9 cellular contexts compared by ENCODE assay signal in genomic region chr3:129428020-129428381, GRCh38. TPM values are rescaled to one million over a fixed set of nuclear protein-coding genes. Genes with fewer than 3 reads are reported as not detected.
A peak's percentile ranks its signal among the peaks of the same experiment; 100 is the strongest.
DNase-seq lines count a peak whose midpoint lies in the region; ATAC-seq and TF ChIP-seq lines count a peak whose summit lies in the region.
"Had no signal": no experiment of that assay in that cellular context is flagged by ENCODE, and none has a peak within 500 bp of the region (broad histone marks: within the 10 kb centered on the region; RNA-seq: fewer than 3 reads in every experiment).

No MANE protein-coding gene starts in this region.

- WGBS in right lobe of liver (ENCODE audit: insufficient coverage, low coverage, low lambda C conversion rate, missing lambda C conversion rate): 22% methylated on average over 6 of the region's 8 CpGs
- WGBS in tibial nerve, 2 donors: 10 to 12% methylated on average over 8 of the region's 8 CpGs

- H3K27me3 Mint-ChIP-seq in activated CD4-positive, alpha-beta T cell treated with anti-CD3 and anti-CD28 coated beads, Interleukin-2, amount 10 ng/mL, durations not matched to agents 24 days and 14 days: peaks cover 3% of the 10 kb centered on the region

- peaks cover 33% of the 10 kb centered on the region for H3K4me1 Mint-ChIP-seq in activated CD4-positive, alpha-beta T cell treated with anti-CD3 and anti-CD28 coated beads, Interleukin-2, amount 10 ng/mL, durations not matched to agents 24 days and 14 days

- H3K4me3 Mint-ChIP-seq in activated CD4-positive, alpha-beta T cell treated with anti-CD3 and anti-CD28 coated beads, Interleukin-2, amount 10 ng/mL, durations not matched to agents 24 days and 14 days: peak overlapping the region; percentile 78

- peaks cover 25% of the 10 kb centered on the region for H3K36me3 Mint-ChIP-seq in activated CD4-positive, alpha-beta T cell treated with anti-CD3 and anti-CD28 coated beads, Interleukin-2, amount 10 ng/mL, durations not matched to agents 24 days and 14 days (ENCODE audit: low read depth)

- H3K27me3 ChIP-seq in brain microvascular endothelial cell (replicated peaks) (no peaks in the 10 kb centered on the region), right lobe of liver (no peaks in the 10 kb centered on the region), tibial nerve (no peaks in the 10 kb centered on the region)

- in situ Hi-C loops in brain microvascular endothelial cell (cut with HindIII; ENCODE audit: low pct_ligation_motif_present, low sequenced_read_pairs): no loop called here

- H3K9me3 ChIP-seq in right lobe of liver (no peaks in the 10 kb centered on the region), tibial nerve (no peaks in the 10 kb centered on the region)

- TF ChIP-seq EP300 in tibial nerve (IDR thresholded peaks at IDR 0.05): no peak

- H3K4me1 ChIP-seq in right lobe of liver (peaks cover 0 to 42% (median 7%) of the 10 kb centered on the region in 4 donors), tibial nerve (peaks cover 0 to 16% (median 4%) of the 10 kb centered on the region in 4 donors)

- H3K9me3 Mint-ChIP-seq in activated CD4-positive, alpha-beta T cell treated with anti-CD3 and anti-CD28 coated beads, Interleukin-2, amount 10 ng/mL, durations not matched to agents 24 days and 14 days: no peaks in the 10 kb centered on the region

- H3K36me3 ChIP-seq in brain microvascular endothelial cell (replicated peaks): peaks cover 14% of the 10 kb centered on the region
- H3K36me3 ChIP-seq in right lobe of liver: peaks cover 0 to 18% (median 12%) of the 10 kb centered on the region in 4 donors
- H3K36me3 ChIP-seq in tibial nerve: peaks cover 0 to 35% (median 0%) of the 10 kb centered on the region in 3 donors

- no peak overlapping the region for H3K27ac Mint-ChIP-seq in activated CD4-positive, alpha-beta T cell treated with anti-CD3 and anti-CD28 coated beads, Interleukin-2, amount 10 ng/mL, durations not matched to agents 24 days and 14 days

- TF ChIP-seq POLR2A in right lobe of liver (IDR thresholded peaks at IDR 0.05) (no peak), tibial nerve (IDR thresholded peaks at IDR 0.05) (no peak)

- no peak for DNase-seq in activated CD4-positive, alpha-beta T cell treated with anti-CD3 and anti-CD28 coated beads, Interleukin-2, amount 10 ng/mL, durations not matched to agents 24 days and 14 days
- no peak for DNase-seq in activated CD4-positive, alpha-beta T cell treated with anti-CD3 and anti-CD28 coated beads for 1 hour
- DNase-seq in brain microvascular endothelial cell (no peak), right lobe of liver (no peak), tibial nerve (ENCODE audit: low spot score in 2 of 2) (no peak), C1 segment of cervical spinal cord (lab: John Stamatoyannopoulos, UW) (no peak), NCI-H187 (lab: John Stamatoyannopoulos, UW) (no peak), hepatic stellate cell (ENCODE audit: low spot score) (no peak)

- no peak for TF ChIP-seq CTCF in brain microvascular endothelial cell (IDR thresholded peaks at IDR 0.05; ENCODE audit: low read depth, low read length, missing control alignments)
- TF ChIP-seq CTCF in right lobe of liver (IDR thresholded peaks at IDR 0.05): no peak
- TF ChIP-seq CTCF in tibial nerve (IDR thresholded peaks at IDR 0.05): no peak

- H3K27ac ChIP-seq in brain microvascular endothelial cell (no peak overlapping the region), right lobe of liver (no peak overlapping the region), tibial nerve (no peak overlapping the region)

- no peak for ATAC-seq in right lobe of liver

- H3K4me3 ChIP-seq in brain microvascular endothelial cell (ENCODE audit: low read depth, low read length) (peak overlapping the region; percentile 73), right lobe of liver (peak overlapping the region; percentile 25 to 52 (median 46)), tibial nerve (peak overlapping the region; percentile 19 to 55 (median 44))

- intact Hi-C loops in activated CD4-positive, alpha-beta T cell treated with anti-CD3 and anti-CD28 coated beads, Interleukin-2, amount 10 ng/mL, durations not matched to agents 24 days and 14 days (cut with micrococcal nuclease): loop anchor here (1.0 kb wide), 2 partner anchors 12 to 29 kb away; partner anchors contain the start of gene IFT122
- intact Hi-C loops in right lobe of liver (cut with DNase I): no loop called here

RNA-seq across cellular contexts. Expression of gene EFCAB12, which starts 0.4 kb away (rescaled TPM):
- 0.40 and 0.63 TPM in 2 replicates for total RNA-seq in activated CD4-positive, alpha-beta T cell treated with anti-CD3 and anti-CD28 coated beads, Interleukin-2, amount 10 ng/mL, durations not matched to agents 24 days and 14 days
- total RNA-seq in right lobe of liver (1 to 10 TPM in 5 of 6 experiments, under 1 TPM in 1; 0.26 to 4.7 (median 2.0) TPM), tibial nerve (1 to 10 TPM in 1 of 4 donors, under 1 TPM in 3; 0.22 to 2.2 (median 0.46) TPM)
- total RNA-seq: HT1080 had no signal

RNA-seq across cellular contexts. Expression of gene MBD4, which starts 11.7 kb away (rescaled TPM):
- 40.8 and 50.7 TPM in 2 replicates for total RNA-seq in activated CD4-positive, alpha-beta T cell treated with anti-CD3 and anti-CD28 coated beads, Interleukin-2, amount 10 ng/mL, durations not matched to agents 24 days and 14 days
- total RNA-seq in right lobe of liver (10 to 100 TPM; 16.9 to 26.1 (median 25.3) TPM), tibial nerve (10 to 100 TPM; 15.5 to 42.0 (median 32.8) TPM)

RNA-seq across cellular contexts. Expression of gene IFT122, which starts 12.0 kb away (rescaled TPM):
- 12.3 and 13.7 TPM in 2 replicates for total RNA-seq in activated CD4-positive, alpha-beta T cell treated with anti-CD3 and anti-CD28 coated beads, Interleukin-2, amount 10 ng/mL, durations not matched to agents 24 days and 14 days
- total RNA-seq in right lobe of liver (10 to 100 TPM in 4 of 6 experiments, 1 to 10 TPM in 2; 7.1 to 16.8 (median 11.5) TPM), tibial nerve (10 to 100 TPM; 36.6 to 74.4 (median 43.3) TPM)
